Comparison of ENCODE assay signal across 8 cellular contexts in the genomic region with DNA sequence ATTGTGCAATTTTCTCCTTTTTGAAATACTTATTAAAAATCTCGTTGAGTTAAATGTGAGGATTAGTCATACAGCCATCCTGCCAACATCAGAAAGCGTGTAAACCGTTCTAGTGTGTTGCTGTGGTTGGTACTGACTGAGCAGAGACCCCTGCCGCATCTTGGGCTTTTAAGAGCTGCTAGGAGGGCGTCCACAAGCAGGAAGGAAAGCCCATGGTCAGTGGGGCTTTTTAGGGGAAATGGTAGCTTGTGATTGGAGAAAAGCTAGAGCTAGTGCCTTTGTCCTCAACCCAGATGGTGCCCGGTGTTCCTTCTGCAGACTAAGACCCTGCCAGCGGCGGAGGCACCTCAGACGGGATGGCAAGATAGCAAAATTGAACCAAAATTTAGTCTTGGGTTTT. TPM values are rescaled to one million over a fixed set of nuclear protein-coding genes. Genes with fewer than 3 reads are reported as not detected.
DNase-seq lines count a peak whose midpoint lies in the region; ATAC-seq, FAIRE-seq and TF ChIP-seq lines count a peak whose summit lies in the region.

No MANE protein-coding gene starts in this region.

- peak overlapping the region; percentile 98 for H3K4me3 Mint-ChIP-seq in astrocyte (ENCODE audit: unreplicated experiment)

- peaks cover 4% of the 10 kb centered on the region for H3K36me3 Mint-ChIP-seq in astrocyte (ENCODE audit: low read depth, unreplicated experiment)

- no peak for FAIRE-seq in astrocyte (lab: Jason Lieb, UNC)

- peak overlapping the region; percentile 92 for H3K4me2 ChIP-seq in astrocyte (ENCODE audit: low read length)

- H3K9me3 Mint-ChIP-seq in astrocyte (ENCODE audit: unreplicated experiment) = no peaks in the 10 kb centered on the region

- H3K27me3 ChIP-seq in NT2/D1 (ENCODE audit: insufficient read depth, insufficient read length) (no peaks in the 10 kb centered on the region), astrocyte (ENCODE audit: insufficient read depth, low read length) (no peaks in the 10 kb centered on the region), kidney epithelial cell (ENCODE audit: control insufficient read depth, insufficient read depth, low read length) (no peaks in the 10 kb centered on the region)

- H3K36me3 ChIP-seq in NT2/D1 (ENCODE audit: insufficient read depth, insufficient read length, low read length) (peaks cover 9% of the 10 kb centered on the region), astrocyte (ENCODE audit: insufficient read depth, low read length) (no peaks in the 10 kb centered on the region), kidney epithelial cell (ENCODE audit: control insufficient read depth, insufficient read depth, low read length) (no peaks in the 10 kb centered on the region)

- H3K4me3 ChIP-seq in GM12864 (ENCODE audit: low read depth, low read length) = peak overlapping the region; percentile 99
- H3K4me3 ChIP-seq in NT2/D1 (ENCODE audit: insufficient read length, low read depth) = peak overlapping the region; percentile 80
- peak overlapping the region; percentile 89 for H3K4me3 ChIP-seq in astrocyte (ENCODE audit: insufficient read depth, low read depth, low read length)
- peak overlapping the region; percentile 99 for H3K4me3 ChIP-seq in kidney epithelial cell (ENCODE audit: low read depth, low read length)

- H3K4me1 ChIP-seq in NT2/D1 (ENCODE audit: insufficient read depth, insufficient read length) (no peaks in the 10 kb centered on the region), astrocyte (ENCODE audit: insufficient read depth, low read length) (peaks cover 20% of the 10 kb centered on the region)

- H3K9me3 ChIP-seq in NT2/D1 (ENCODE audit: insufficient read depth, low read length) = no peaks in the 10 kb centered on the region
- H3K9me3 ChIP-seq in astrocyte (ENCODE audit: insufficient read depth, low read depth, low read length) = no peaks in the 10 kb centered on the region

- TF ChIP-seq CTCF in GM12864 (IDR thresholded peaks at IDR 0.05; ENCODE audit: low read depth, low read length, missing control alignments) (no peak), astrocyte (IDR thresholded peaks at IDR 0.05; ENCODE audit: insufficient read depth, low read depth, low read length) (no peak), kidney epithelial cell (IDR thresholded peaks at IDR 0.05; ENCODE audit: insufficient read depth, low read length, poor library complexity, severe bottlenecking) (no peak)

- no peaks in the 10 kb centered on the region for H3K27me3 Mint-ChIP-seq in astrocyte (ENCODE audit: low read depth, unreplicated experiment)

- H3K27ac ChIP-seq in astrocyte (ENCODE audit: low read depth, low read length) = peak overlapping the region; percentile 82

- H3K9ac ChIP-seq in NT2/D1 (ENCODE audit: insufficient read length, low read depth) = peak overlapping the region; percentile 94
- H3K9ac ChIP-seq in astrocyte (ENCODE audit: low read length) = peak overlapping the region; percentile 92

- H4K20me1 ChIP-seq in astrocyte (ENCODE audit: insufficient read depth, low read length) = peaks cover 55% of the 10 kb centered on the region

- peaks cover 28% of the 10 kb centered on the region for H3K4me1 Mint-ChIP-seq in astrocyte (ENCODE audit: low read depth, unreplicated experiment)

- no peak overlapping the region for H2AFZ ChIP-seq in astrocyte (ENCODE audit: low read depth, low read length)

- no peak for ATAC-seq in GM21529 (IDR thresholded peaks at IDR 0.05; ENCODE audit: unreplicated experiment)

- DNase-seq in GM12864 (ENCODE audit: low read depth) = no peak
- no peak for DNase-seq in NT2/D1 (ENCODE audit: low read depth, low spot score)
- DNase-seq in astrocyte (ENCODE audit: low read depth) = peak; percentile 48
- no peak for DNase-seq in kidney epithelial cell (ENCODE audit: low read depth)
- peak; percentile 5 for DNase-seq in stimulated activated naive CD4-positive, alpha-beta T cell treated with Interleukin-2 at 50 U/mL for 16 hours (lab: John Stamatoyannopoulos, UW)
- no peak for DNase-seq in NCI-H226
- no peak for DNase-seq in DMS53 (lab: John Stamatoyannopoulos, UW)

- peaks cover 75% of the 10 kb centered on the region for H3K79me2 ChIP-seq in astrocyte (ENCODE audit: insufficient read depth, low read length)

- H3K27ac Mint-ChIP-seq in astrocyte (ENCODE audit: unreplicated experiment) = peak overlapping the region; percentile 26

RNA-seq across cellular contexts. Expression of gene SDHA, which starts 1.4 kb away (rescaled TPM):
- 91.7 and 102 TPM in 2 replicates for total RNA-seq in astrocyte
- 75.0 and 77.4 TPM in 2 replicates for total RNA-seq in kidney epithelial cell

RNA-seq across cellular contexts. Expression of gene CCDC127, which starts 1.5 kb away (rescaled TPM):
- 5.6 and 8.8 TPM in 2 replicates for total RNA-seq in astrocyte
- total RNA-seq in kidney epithelial cell = 5.8 and 13.4 TPM in 2 replicates

RNA-seq across cellular contexts. Expression of gene LRRC14B, which starts 28.2 kb away (rescaled TPM):
- not detected in 2 replicates for total RNA-seq in astrocyte
- 0.41 TPM in 1 of 2 replicates, not detected in the other for total RNA-seq in kidney epithelial cell

RNA-seq across cellular contexts. Expression of gene PDCD6, which starts 52.0 kb away (rescaled TPM):
- total RNA-seq in astrocyte = 99.1 and 99.6 TPM in 2 replicates
- 92.2 and 122 TPM in 2 replicates for total RNA-seq in kidney epithelial cell

Comparison
In these comparisons a context has a peak if more than half of its experiments do, and no peak if none do; other contexts are left out.
1. DNase-seq: peak in astrocyte (single experiment) and stimulated activated naive CD4-positive, alpha-beta T cell treated with Interleukin-2 at 50 U/mL for 16 hours (single experiment); none in GM12864 (single experiment), NT2/D1 (single experiment), kidney epithelial cell (single experiment), NCI-H226 (single experiment) and DMS53 (single experiment).
2. Peak in every context shown above with its lines, with median percentiles within 50 percentile points of each other: H3K4me3 ChIP-seq.